In genomic region chr6:2021713-2022125, GRCh38 we compare ENCODE assay signal across 9 cellular contexts.
DNase-seq lines count a peak whose midpoint lies in the region; ATAC-seq and TF ChIP-seq lines count a peak whose summit lies in the region.
"Had no signal": no experiment of that assay in that cellular context is flagged by ENCODE, and none has a peak within 500 bp of the region (broad histone marks: within the 10 kb centered on the region; RNA-seq: fewer than 3 reads in every experiment).

No MANE protein-coding gene starts in this region.

- no peaks in the 10 kb centered on the region for H3K36me3 Mint-ChIP-seq in H9 (ENCODE audit: insufficient read depth in 1 of 3, low read depth in 3 of 3)

- no peak overlapping the region for H3K4me3 Mint-ChIP-seq in H9

- no peak for TF ChIP-seq CTCF in H9 (conservative IDR thresholded peaks at IDR 0.05)
- TF ChIP-seq CTCF in fibroblast of the aortic adventitia (IDR thresholded peaks at IDR 0.05; ENCODE audit: insufficient read depth, low read length): no peak
- no peak for TF ChIP-seq CTCF in sigmoid colon (IDR thresholded peaks at IDR 0.05)

- H3K23ac ChIP-seq in H9 (ENCODE audit: insufficient read length, low read depth, low read length): no peak overlapping the region

- no peak overlapping the region for H2AK5ac ChIP-seq in H9 (ENCODE audit: insufficient read length, low read length)

- H3K9me3 ChIP-seq in H9 (ENCODE audit: control insufficient read depth, low read depth, low read length): no peaks in the 10 kb centered on the region
- no peaks in the 10 kb centered on the region for H3K9me3 ChIP-seq in sigmoid colon

- intact Hi-C loops in sigmoid colon (cut with DNase I): no loop called here

- no peaks in the 10 kb centered on the region for H3K23me2 ChIP-seq in H9 (ENCODE audit: insufficient read length, low read depth, low read length, poor library complexity, severe bottlenecking)

- no peak overlapping the region for H3K27ac ChIP-seq in H9 (ENCODE audit: insufficient read length, low read depth, low read length)
- no peak overlapping the region for H3K27ac ChIP-seq in sigmoid colon

- no CpG with 5 or more reads among the region's 4 CpGs for WGBS in H9 (ENCODE audit: extremely low coverage, insufficient read length, low lambda C conversion rate)
- 13 to 53% methylated on average over 4 of the region's 4 CpGs for whole genome bisulfite sequencing in sigmoid colon, 2 donors

- no peaks in the 10 kb centered on the region for H3K79me1 ChIP-seq in H9 (ENCODE audit: insufficient read depth, low read depth, low read length, poor library complexity, severe bottlenecking)

- H2BK15ac ChIP-seq in H9 (ENCODE audit: low read depth, low read length): no peak overlapping the region

- no peaks in the 10 kb centered on the region for H3K27me3 ChIP-seq in H9 (ENCODE audit: insufficient read depth, low read length)
- no peaks in the 10 kb centered on the region for H3K27me3 ChIP-seq in sigmoid colon

- no peak overlapping the region for H4K8ac ChIP-seq in H9 (replicated peaks; ENCODE audit: insufficient read length, low read depth, low read length)

- H3K9me3 Mint-ChIP-seq in H9: no peaks in the 10 kb centered on the region

- H3K4ac ChIP-seq in H9 (ENCODE audit: low read depth, low read length): no peak overlapping the region

- H2BK5ac ChIP-seq in H9 (ENCODE audit: insufficient read length, low read length): no peak overlapping the region

- H3K79me2 ChIP-seq in H9 (ENCODE audit: insufficient read depth, low read length): no peaks in the 10 kb centered on the region

- no peak overlapping the region for H3K14ac ChIP-seq in H9 (ENCODE audit: insufficient read depth, low read length)

- no peak overlapping the region for H3T11ph ChIP-seq in H9 (ENCODE audit: low read length)

- no peak overlapping the region for H4K91ac ChIP-seq in H9 (ENCODE audit: insufficient read length, low read depth, low read length)

- H3K27ac Mint-ChIP-seq in H9: peak overlapping the region; percentile 16 to 74 (median 59); a peak in 4 of 7 replicates

- H3K18ac ChIP-seq in H9 (ENCODE audit: insufficient read length, low read depth, low read length): no peak overlapping the region

- no peak for ATAC-seq in HG02885 (IDR thresholded peaks at IDR 0.05; ENCODE audit: poor library complexity, unreplicated experiment)
- no peak for ATAC-seq in HG03354 (IDR thresholded peaks at IDR 0.05; ENCODE audit: poor library complexity, severe bottlenecking, unreplicated experiment)
- ATAC-seq in GM19452 (IDR thresholded peaks at IDR 0.05; ENCODE audit: unreplicated experiment): no peak
- ATAC-seq: HCT116 had no signal

- H3K27me3 Mint-ChIP-seq in H9 (ENCODE audit: low read depth): no peaks in the 10 kb centered on the region

- H2BK20ac ChIP-seq in H9 (ENCODE audit: low read depth, low read length, poor library complexity, severe bottlenecking): no peak overlapping the region

- no peaks in the 10 kb centered on the region for H4K20me1 ChIP-seq in H9 (ENCODE audit: control insufficient read depth, insufficient read depth, insufficient read length)

- H3K36me3 ChIP-seq in sigmoid colon: no peaks in the 10 kb centered on the region

- H2BK12ac ChIP-seq in H9 (ENCODE audit: insufficient read length, low read depth, low read length): no peak overlapping the region

- H3K4me3 ChIP-seq in fibroblast of the aortic adventitia (ENCODE audit: low read depth, low read length) (no peak overlapping the region), sigmoid colon (no peak overlapping the region)

- no peak overlapping the region for H3K56ac ChIP-seq in H9 (ENCODE audit: insufficient read length, low read depth, low read length)

- DNase-seq in H9 (no peak), NCI-H748 (lab: John Stamatoyannopoulos, UW; ENCODE audit: unreplicated experiment) (peak; percentile 98), fibroblast of the aortic adventitia (ENCODE audit: low read depth) (peak; percentile 89), sigmoid colon (peak; percentile 67), SKM-1 treated with dmso at 0.1 percent for 144 hours (lab: John Stamatoyannopoulos, UW; ENCODE audit: unreplicated experiment) (no peak)

- peaks cover 13 to 16% of the 10 kb centered on the region in 2 experiments for H3K4me1 Mint-ChIP-seq in H9

- H2BK120ac ChIP-seq in H9 (ENCODE audit: low read depth, low read length, poor library complexity, severe bottlenecking): no peak overlapping the region

- H3K9ac ChIP-seq in H9 (ENCODE audit: extremely low read depth, insufficient read length, low read length): no peak overlapping the region

- TF ChIP-seq EP300 in sigmoid colon (IDR thresholded peaks at IDR 0.05): no peak

- H3K4me2 ChIP-seq in H9 (ENCODE audit: insufficient read depth, insufficient read length, low read length): no peak overlapping the region

- no peak for TF ChIP-seq POLR2A in sigmoid colon (IDR thresholded peaks at IDR 0.05)

- peaks cover 5% of the 10 kb centered on the region; the same call in 1 of the 2 replicates for H3K4me1 ChIP-seq in H9 (ENCODE audit: insufficient read depth, low read length)
- H3K4me1 ChIP-seq in sigmoid colon: peaks cover 0 to 11% (median 2%) of the 10 kb centered on the region in 4 donors

- no peak overlapping the region for H4K5ac ChIP-seq in H9 (ENCODE audit: insufficient read length, low read depth, low read length)

- no peak overlapping the region for H2AFZ ChIP-seq in H9 (ENCODE audit: low read length)

Comparison
In these comparisons a context has a peak if more than half of its experiments do, and no peak if none do; other contexts are left out.
1. DNase-seq: peak in NCI-H748 (single experiment), fibroblast of the aortic adventitia (single experiment) and sigmoid colon (single experiment); none in H9 (single experiment) and SKM-1 treated with dmso at 0.1 percent for 144 hours (single experiment).